8 cellular contexts compared by ENCODE assay signal in the genomic region with DNA sequence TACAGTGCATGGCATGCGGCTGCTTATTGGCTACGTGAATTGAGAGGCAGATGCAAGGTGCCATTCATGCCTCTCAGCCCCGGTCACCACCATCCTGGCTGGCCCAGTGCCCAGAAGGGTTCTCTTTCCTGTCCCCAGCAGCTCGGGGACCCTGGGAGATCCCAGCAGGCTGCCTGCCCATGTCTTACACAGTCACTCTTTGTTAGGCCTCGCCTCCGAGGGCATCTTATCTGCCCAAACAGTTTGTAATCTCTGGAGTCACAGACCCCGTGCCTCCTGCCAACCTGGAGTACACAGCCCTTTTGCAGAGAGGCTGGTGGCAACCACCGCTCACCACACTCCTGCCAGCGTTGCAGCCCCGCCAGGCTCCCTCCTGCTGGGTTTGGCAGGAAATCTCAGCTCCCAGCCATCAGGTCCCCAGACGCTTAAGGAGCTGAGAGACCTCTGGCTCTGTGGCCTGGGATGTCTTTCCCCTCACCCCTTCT. TPM values are rescaled to one million over a fixed set of nuclear protein-coding genes. Genes with fewer than 3 reads are reported as not detected.
A peak's percentile ranks its signal among the peaks of the same experiment; 100 is the strongest.
DNase-seq lines count a peak whose midpoint lies in the region; ATAC-seq and TF ChIP-seq lines count a peak whose summit lies in the region.

No MANE protein-coding gene starts in this region.

- TF ChIP-seq EP300 in esophagus muscularis mucosa (IDR thresholded peaks at IDR 0.05): no peak

- H3K9me3 ChIP-seq in neuronal stem cell (replicated peaks in 1 of 2; ENCODE audit: control insufficient read depth in 2 of 2, insufficient read depth in 1 of 2, low read depth in 1 of 2, low read length in 2 of 2) (peaks cover 0 to 2% of the 10 kb centered on the region in 2 donors), esophagus muscularis mucosa (no peaks in the 10 kb centered on the region)

- H3K36me3 ChIP-seq in neuronal stem cell (replicated peaks in 1 of 2; ENCODE audit: control insufficient read depth in 2 of 2, insufficient read depth in 2 of 2, low read length in 2 of 2): peaks cover 14 to 19% of the 10 kb centered on the region in 2 donors
- peaks cover 20 to 60% (median 49%) of the 10 kb centered on the region in 4 donors for H3K36me3 ChIP-seq in esophagus muscularis mucosa

- H4K8ac ChIP-seq in neuronal stem cell (ENCODE audit: low read depth, low read length): no peak overlapping the region

- no peak overlapping the region for H2AK5ac ChIP-seq in neuronal stem cell (ENCODE audit: low read depth, low read length)

- TF ChIP-seq POLR2A in esophagus muscularis mucosa (IDR thresholded peaks at IDR 0.05; ENCODE audit: low read depth): no peak

- no peak overlapping the region for H3K18ac ChIP-seq in neuronal stem cell (ENCODE audit: low read length)

- ATAC-seq in GM18520 (IDR thresholded peaks at IDR 0.05; ENCODE audit: unreplicated experiment) (no peak), HG03280 (IDR thresholded peaks at IDR 0.05; ENCODE audit: unreplicated experiment) (no peak), GM18909 (IDR thresholded peaks at IDR 0.05; ENCODE audit: poor library complexity, unreplicated experiment) (no peak)

- H3K27ac ChIP-seq in neuronal stem cell (replicated peaks; ENCODE audit: low read length) (no peak overlapping the region), esophagus muscularis mucosa (replicated peaks in 1 of 4) (peak overlapping the region in 2 of 4 donors; percentile 28 to 33)

- H3K4me3 ChIP-seq in neuronal stem cell (ENCODE audit: low read length in 2 of 2) (no peak overlapping the region), esophagus muscularis mucosa (no peak overlapping the region)

- H2BK5ac ChIP-seq in neuronal stem cell (ENCODE audit: low read length): no peak overlapping the region

- no peak overlapping the region for H2AFZ ChIP-seq in neuronal stem cell (ENCODE audit: low read length)

- H3K14ac ChIP-seq in neuronal stem cell (ENCODE audit: low read length): no peak overlapping the region

- H3K4me2 ChIP-seq in neuronal stem cell (ENCODE audit: insufficient read depth, low read length, poor library complexity, severe bottlenecking): no peak overlapping the region

- WGBS in neuronal stem cell (ENCODE audit: extremely low coverage in 2 of 2, insufficient read length in 2 of 2, insufficient replicate concordance in 1 of 2), 2 donors: no CpG with 5 or more reads among the region's 11 CpGs
- 53% methylated on average over 8 of the region's 11 CpGs for WGBS in esophagus muscularis mucosa

- H3K9ac ChIP-seq in neuronal stem cell (ENCODE audit: low read depth, low read length, poor library complexity): peak overlapping the region; percentile 38

- TF ChIP-seq CTCF in esophagus muscularis mucosa (IDR thresholded peaks at IDR 0.05): no peak

- H4K91ac ChIP-seq in neuronal stem cell (ENCODE audit: low read depth, low read length, poor library complexity): no peak overlapping the region

- no peak overlapping the region for H2BK120ac ChIP-seq in neuronal stem cell (ENCODE audit: low read depth, low read length)

- H3K4me1 ChIP-seq in neuronal stem cell (ENCODE audit: control insufficient read depth in 2 of 2, insufficient read depth in 1 of 2, low read depth in 1 of 2, low read length in 2 of 2) (peaks cover 0 to 2% of the 10 kb centered on the region in 2 donors), esophagus muscularis mucosa (peaks cover 10 to 28% (median 15%) of the 10 kb centered on the region in 4 donors)

- peak; percentile 86 for DNase-seq in DMS 273 treated with DMSO at 0.1 percent for 48 hours (lab: John Stamatoyannopoulos, UW)
- DNase-seq in NCI-H2107 treated with DMSO at 0.1 percent for 48 hours (lab: John Stamatoyannopoulos, UW; ENCODE audit: unreplicated experiment): peak; percentile 75
- DNase-seq in astrocyte of the hippocampus (ENCODE audit: low read depth, low spot score): peak; percentile 67
- no peak for DNase-seq in neuronal stem cell (ENCODE audit: low spot score)
- DNase-seq in esophagus muscularis mucosa (ENCODE audit: extremely low spot score): no peak

- no peaks in the 10 kb centered on the region for H3K79me1 ChIP-seq in neuronal stem cell (ENCODE audit: low read depth, low read length)

- intact Hi-C loops in esophagus muscularis mucosa (cut with DNase I): no loop called here

- H2BK15ac ChIP-seq in neuronal stem cell (ENCODE audit: low read length): no peak overlapping the region

- H3K4ac ChIP-seq in neuronal stem cell (ENCODE audit: low read length): no peak overlapping the region

- no peak overlapping the region for H2BK12ac ChIP-seq in neuronal stem cell (ENCODE audit: low read length)

- H3K27me3 ChIP-seq in neuronal stem cell (ENCODE audit: control insufficient read depth in 3 of 3, insufficient read depth in 3 of 3, low read depth in 1 of 3, low read length in 3 of 3): no peaks in the 10 kb centered on the region
- H3K27me3 ChIP-seq in esophagus muscularis mucosa: no peaks in the 10 kb centered on the region

- no peak overlapping the region for H3K23ac ChIP-seq in neuronal stem cell (ENCODE audit: low read depth, low read length, poor library complexity)

RNA-seq across cellular contexts. Expression of gene AK1, which starts 7.0 kb away (rescaled TPM):
- polyA plus RNA-seq in neuronal stem cell (2013, experiment 1 of 2): 36.1 TPM
- polyA plus RNA-seq in neuronal stem cell (2013, experiment 2 of 2): 36.6 TPM
- 10 to 100 TPM; 37.4 to 75.0 (median 56.0) TPM for total RNA-seq in esophagus muscularis mucosa

RNA-seq across cellular contexts. Expression of gene ST6GALNAC6, which starts 14.9 kb away (rescaled TPM):
- polyA plus RNA-seq in neuronal stem cell (2013, experiment 1 of 2): 31.0 TPM
- 30.5 TPM for polyA plus RNA-seq in neuronal stem cell (2013, experiment 2 of 2)
- total RNA-seq in esophagus muscularis mucosa: 100 to 1,000 TPM in 3 of 4 donors, 10 to 100 TPM in 1; 95.9 to 169 (median 125) TPM

RNA-seq across cellular contexts. Expression of gene ENG, which starts 30.0 kb away (rescaled TPM):
- 0.11 TPM for polyA plus RNA-seq in neuronal stem cell (2013, experiment 1 of 2)
- polyA plus RNA-seq in neuronal stem cell (2013, experiment 2 of 2): 0.10 TPM
- 10 to 100 TPM; 36.5 to 91.2 (median 78.3) TPM for total RNA-seq in esophagus muscularis mucosa

RNA-seq across cellular contexts. Expression of gene ST6GALNAC4, which starts 32.4 kb away (rescaled TPM):
- polyA plus RNA-seq in neuronal stem cell (2013, experiment 1 of 2): 11.3 TPM
- polyA plus RNA-seq in neuronal stem cell (2013, experiment 2 of 2): 12.7 TPM
- 10 to 100 TPM; 20.3 to 44.8 (median 35.9) TPM for total RNA-seq in esophagus muscularis mucosa

RNA-seq across cellular contexts. Expression of gene PIP5KL1, which starts 46.1 kb away (rescaled TPM):
- 2.4 TPM for polyA plus RNA-seq in neuronal stem cell (2013, experiment 1 of 2)
- polyA plus RNA-seq in neuronal stem cell (2013, experiment 2 of 2): 2.5 TPM
- total RNA-seq in esophagus muscularis mucosa: 1 to 10 TPM; 1.3 to 2.8 (median 2.2) TPM

Comparison
In these comparisons a context has a peak if more than half of its experiments do, and no peak if none do; other contexts are left out.
1. DNase-seq: peak in DMS 273 treated with DMSO at 0.1 percent for 48 hours (single experiment), NCI-H2107 treated with DMSO at 0.1 percent for 48 hours (single experiment) and astrocyte of the hippocampus (single experiment); none in neuronal stem cell (single experiment) and esophagus muscularis mucosa (single experiment).